Comparison of ENCODE assay signal across 16 cellular contexts in genomic region chr1:219876798-219877209, GRCh38. TPM values are rescaled to one million over a fixed set of nuclear protein-coding genes. Genes with fewer than 3 reads are reported as not detected.
DNase-seq lines count a peak whose midpoint lies in the region; ATAC-seq and TF ChIP-seq lines count a peak whose summit lies in the region.
"Had no signal": no experiment of that assay in that cellular context is flagged by ENCODE, and none has a peak within 500 bp of the region (broad histone marks: within the 10 kb centered on the region; RNA-seq: fewer than 3 reads in every experiment).

No MANE protein-coding gene starts in this region.

- no peak overlapping the region for H3K27ac Mint-ChIP-seq in activated CD8-positive, alpha-beta memory T cell treated with anti-CD3 and anti-CD28 coated beads, Interleukin-2, amount 10 ng/mL, durations not matched to agents 7 days and 5 days

- peak; percentile 21 for DNase-seq in DMS53 (lab: John Stamatoyannopoulos, UW)
- DNase-seq in HCT116 (ENCODE audit: low read depth, low spot score): peak; percentile 23
- DNase-seq in Panc1 (ENCODE audit: low read depth, low spot score): no peak
- peak; percentile 6 for DNase-seq in epithelial cell of esophagus (ENCODE audit: low read depth)
- DNase-seq in activated CD8-positive, alpha-beta memory T cell treated with anti-CD3 and anti-CD28 coated beads, Interleukin-2, amount 10 ng/mL, durations not matched to agents 7 days and 5 days: no peak
- DNase-seq in gastrocnemius medialis: no peak
- DNase-seq: activated gamma-delta T cell; COR-L47; head of caudate nucleus; NCI-H1048; posterior cingulate gyrus; stimulated activated CD4-positive, alpha-beta T cell treated with anti-CD3 and anti-CD28 coated beads, Interleukin-4, amount 100 ng/mL, for 24 hours had no signal

- H3K27me3 ChIP-seq in HCT116 (ENCODE audit: insufficient read depth, low read length) (peaks cover 37% of the 10 kb centered on the region), Panc1 (ENCODE audit: control insufficient read depth, insufficient read depth, low read length) (peaks cover 13% of the 10 kb centered on the region), gastrocnemius medialis (no peaks in the 10 kb centered on the region)

- H3K4me1 Mint-ChIP-seq in activated CD8-positive, alpha-beta memory T cell treated with anti-CD3 and anti-CD28 coated beads, Interleukin-2, amount 10 ng/mL, durations not matched to agents 7 days and 5 days: no peaks in the 10 kb centered on the region

- TF ChIP-seq POLR2A in HCT116 (IDR thresholded peaks at IDR 0.05; ENCODE audit: borderline replicate concordance, extremely low read depth, insufficient read depth, insufficient read length): no peak
- TF ChIP-seq POLR2A in gastrocnemius medialis (IDR thresholded peaks at IDR 0.05): no peak

- in situ Hi-C loops in Panc1 (cut with HindIII; ENCODE audit: low pct_unique_long_range_greater_than_20kb, low sequenced_read_pairs): no loop called here
- in situ Hi-C loops in gastrocnemius medialis (cut with MboI; ENCODE audit: low sequenced_read_pairs in 4 of 4): no loop called here

- TF ChIP-seq CTCF in HCT116 (IDR thresholded peaks at IDR 0.05 in 2 of 3, conservative IDR thresholded peaks at IDR 0.05 in 1 of 3; ENCODE audit: borderline replicate concordance in 1 of 3, insufficient read depth in 1 of 3, low read depth in 2 of 3, low read length in 2 of 3): peak; percentile 57 to 60 (median 59); a peak in 5 of 6 replicates
- TF ChIP-seq CTCF in Panc1 (IDR thresholded peaks at IDR 0.05): peak; percentile 71
- no peak for TF ChIP-seq CTCF in epithelial cell of esophagus (IDR thresholded peaks at IDR 0.05; ENCODE audit: insufficient read depth, low read depth, low read length, missing control alignments)
- TF ChIP-seq CTCF in gastrocnemius medialis (IDR thresholded peaks at IDR 0.05 in 4 of 5, conservative IDR thresholded peaks at IDR 0.05 in 1 of 5): no peak

- H3K9me2 ChIP-seq in HCT116 (ENCODE audit: insufficient read depth): no peaks in the 10 kb centered on the region

- no peaks in the 10 kb centered on the region for H3K27me3 Mint-ChIP-seq in activated CD8-positive, alpha-beta memory T cell treated with anti-CD3 and anti-CD28 coated beads, Interleukin-2, amount 10 ng/mL, durations not matched to agents 7 days and 5 days

- TF ChIP-seq RAD21 in HCT116 (IDR thresholded peaks at IDR 0.05; ENCODE audit: low read depth): peak; percentile 88

- H3K4me3 Mint-ChIP-seq in activated CD8-positive, alpha-beta memory T cell treated with anti-CD3 and anti-CD28 coated beads, Interleukin-2, amount 10 ng/mL, durations not matched to agents 7 days and 5 days: no peak overlapping the region

- no peaks in the 10 kb centered on the region for H3K36me3 Mint-ChIP-seq in activated CD8-positive, alpha-beta memory T cell treated with anti-CD3 and anti-CD28 coated beads, Interleukin-2, amount 10 ng/mL, durations not matched to agents 7 days and 5 days

- no peak overlapping the region for H3K9ac ChIP-seq in HCT116 (ENCODE audit: low read length)

- RAD21 ChIA-PET in HCT116 (lab: Charles Lee; ENCODE audit: low non-redundant PET in 1 of 2, low total read pairs in 2 of 2, uncharacterized antibody in 2 of 2, unreplicated experiment in 2 of 2): no interaction called here

- intact Hi-C loops in HCT116 (cut with micrococcal nuclease) (loop anchor here (10.0 kb wide), 2 partner anchors 248 to 408 kb away; no protein-coding TSS in a partner anchor), Panc1 (cut with micrococcal nuclease; ENCODE audit: unreplicated experiment) (no loop called here), gastrocnemius medialis (cut with DNase I; ENCODE audit: low total_unique reads) (no loop called here)

- POLR2A ChIA-PET in HCT116 (lab: Charles Lee) (no interaction called here), Panc1 (lab: Charles Lee) (no interaction called here)

- no peak overlapping the region for H3K27ac ChIP-seq in HCT116 (ENCODE audit: low read depth, low read length)
- H3K27ac ChIP-seq in Panc1 (ENCODE audit: low read length): no peak overlapping the region
- H3K27ac ChIP-seq in gastrocnemius medialis: no peak overlapping the region

- H4K20me1 ChIP-seq in HCT116 (ENCODE audit: insufficient read depth): no peaks in the 10 kb centered on the region

- CTCF ChIA-PET in HCT116 (lab: Charles Lee) (no interaction called here), Panc1 (lab: Charles Lee) (no interaction called here)
- CTCF ChIA-PET in activated CD8-positive, alpha-beta memory T cell treated with anti-CD3 and anti-CD28 coated beads, Interleukin-2, amount 10 ng/mL, durations not matched to agents 7 days and 5 days (lab: Charles Lee): no interaction called here

- H3K4me2 ChIP-seq in HCT116 (ENCODE audit: low read length): peak overlapping the region; percentile 36

- H3K36me3 ChIP-seq in HCT116 (ENCODE audit: control insufficient read depth in 1 of 2, insufficient read depth in 2 of 2, low read length in 2 of 2) (no peaks in the 10 kb centered on the region), Panc1 (ENCODE audit: control insufficient read depth, insufficient read depth, low read length) (no peaks in the 10 kb centered on the region), gastrocnemius medialis (no peaks in the 10 kb centered on the region)

- no peaks in the 10 kb centered on the region for H3K79me2 ChIP-seq in HCT116 (ENCODE audit: insufficient read depth, low read length)

- H3K4me1 ChIP-seq in HCT116 (ENCODE audit: control insufficient read depth in 1 of 2, insufficient read depth in 2 of 2, low read length in 2 of 2) (no peaks in the 10 kb centered on the region), Panc1 (ENCODE audit: control insufficient read depth, insufficient read depth, low read length) (no peaks in the 10 kb centered on the region), gastrocnemius medialis (no peaks in the 10 kb centered on the region)

- H3K4me3 ChIP-seq in HCT116 (replicated peaks in 1 of 2; ENCODE audit: low read depth in 1 of 2, low read length in 2 of 2): no peak overlapping the region
- no peak overlapping the region for H3K4me3 ChIP-seq in Panc1 (ENCODE audit: low read depth in 2 of 2, low read length in 2 of 2)
- H3K4me3 ChIP-seq in epithelial cell of esophagus (ENCODE audit: low read length): no peak overlapping the region
- no peak overlapping the region for H3K4me3 ChIP-seq in gastrocnemius medialis
- H3K4me3 ChIP-seq: lung had no signal

- peak; percentile 91 for ATAC-seq in HCT116
- 0 out of 2 replicates have a peak, but pooled peaks have one; percentile 60 for ATAC-seq in Panc1
- ATAC-seq in activated CD8-positive, alpha-beta memory T cell treated with anti-CD3 and anti-CD28 coated beads, Interleukin-2, amount 10 ng/mL, durations not matched to agents 7 days and 5 days: no peak
- ATAC-seq in HG03571 (IDR thresholded peaks at IDR 0.05; ENCODE audit: unreplicated experiment): no peak
- ATAC-seq in HG03175 (IDR thresholded peaks at IDR 0.05; ENCODE audit: unreplicated experiment): no peak
- no peak for ATAC-seq in gastrocnemius medialis

- no peaks in the 10 kb centered on the region for H3K9me3 Mint-ChIP-seq in activated CD8-positive, alpha-beta memory T cell treated with anti-CD3 and anti-CD28 coated beads, Interleukin-2, amount 10 ng/mL, durations not matched to agents 7 days and 5 days (ENCODE audit: low read depth)

- peak overlapping the region; percentile 69 for H2AFZ ChIP-seq in HCT116 (ENCODE audit: low read depth, low read length, poor library complexity, severe bottlenecking)

- H3K9me3 ChIP-seq in HCT116 (ENCODE audit: control insufficient read depth in 1 of 2, insufficient read depth in 1 of 2, low read depth in 1 of 2, low read length in 2 of 2) (no peaks in the 10 kb centered on the region), Panc1 (ENCODE audit: control insufficient read depth, insufficient read depth, low read depth, low read length) (no peaks in the 10 kb centered on the region), gastrocnemius medialis (no peaks in the 10 kb centered on the region)

- BruUV-seq in HCT116 (replicated peaks; lab: Mats Ljungman, UMichigan): no TSS peak
- BruUV-seq in Panc1 (replicated peaks; lab: Mats Ljungman, UMichigan): no TSS peak

TF ChIP-seq in HCT116, 20 proteins besides CTCF, POLR2A, EP300 and RAD21:
- TF ChIP-seq EGR1 (IDR thresholded peaks at IDR 0.05; ENCODE audit: low read depth): no peak
- TF ChIP-seq FOSL1 (IDR thresholded peaks at IDR 0.05; ENCODE audit: low read depth): no peak
- TF ChIP-seq CEBPB (IDR thresholded peaks at IDR 0.05; ENCODE audit: low read depth): no peak

RNA-seq across cellular contexts. Expression of gene SLC30A10, which starts 51.6 kb away (rescaled TPM):
- total RNA-seq in HCT116 (2021; ENCODE audit: unreplicated experiment) (0.15 TPM), Panc1 (2021; ENCODE audit: unreplicated experiment) (not detected), gastrocnemius medialis (not detected)
- polyA plus RNA-seq in HCT116 (2012): 0.04 TPM in 1 of 2 replicates, not detected in the other
- not detected for polyA plus RNA-seq in Panc1 (2012; ENCODE audit: insufficient read length)
- total RNA-seq in activated CD8-positive, alpha-beta memory T cell treated with anti-CD3 and anti-CD28 coated beads, Interleukin-2, amount 10 ng/mL, durations not matched to agents 7 days and 5 days: not detected
- total RNA-seq: lung, subcutaneous adipose tissue had no signal
- polyA plus RNA-seq: lung had no signal

Comparison
In these comparisons a context has a peak if more than half of its experiments do, and no peak if none do; other contexts are left out.
1. DNase-seq: peak in DMS53 (single experiment), HCT116 (single experiment) and epithelial cell of esophagus (single experiment); none in Panc1 (single experiment), activated CD8-positive, alpha-beta memory T cell treated with anti-CD3 and anti-CD28 coated beads, Interleukin-2, amount 10 ng/mL, durations not matched to agents 7 days and 5 days (single experiment) and gastrocnemius medialis (0 of 2).
2. ATAC-seq: peak in HCT116 (single experiment) and Panc1 (single experiment); none in activated CD8-positive, alpha-beta memory T cell treated with anti-CD3 and anti-CD28 coated beads, Interleukin-2, amount 10 ng/mL, durations not matched to agents 7 days and 5 days (single experiment), HG03571 (single experiment), HG03175 (single experiment) and gastrocnemius medialis (0 of 2).
3. CTCF ChIP-seq: peak in HCT116 (3 of 3) and Panc1 (single experiment); none in epithelial cell of esophagus (single experiment) and gastrocnemius medialis (0 of 5).